30 cellular contexts compared by ENCODE assay signal in genomic region chr15:56227315-56227714, GRCh38.
"Had no signal": no experiment of that assay in that cellular context is flagged by ENCODE, and none has a peak within 500 bp of the region (broad histone marks: within the 10 kb centered on the region; RNA-seq: fewer than 3 reads in every experiment).

No MANE protein-coding gene starts in this region.

- H3K27me3 ChIP-seq: brain microvascular endothelial cell, esophagus muscularis mucosa, foreskin keratinocyte, gastrocnemius medialis, heart left ventricle had no signal

- ATAC-seq: activated CD8-positive, alpha-beta T cell treated with anti-CD3 and anti-CD28 coated beads for 36 hours; activated T-cell treated with anti-CD3 and anti-CD28 coated beads, Interleukin-2, amount 50 U/mL, for 4 hours; activated T-helper 17 cell treated with anti-CD3 and anti-CD28 coated beads, Interleukin-2, amount 50 U/mL, for 72 hours; effector memory CD8-positive, alpha-beta T cell; foreskin keratinocyte; gastrocnemius medialis; heart left ventricle had no signal

- H3K36me3 ChIP-seq: WERI-Rb-1 had no signal

- FAIRE-seq: astrocyte, bronchial epithelial cell, colon had no signal

- H3K4me3 ChIP-seq: esophagus muscularis mucosa, gastrocnemius medialis, heart left ventricle had no signal

- H3K27ac ChIP-seq: brain microvascular endothelial cell, esophagus muscularis mucosa, foreskin keratinocyte, gastrocnemius medialis, heart left ventricle, WERI-Rb-1 had no signal

- DNase-seq: activated CD4-positive, alpha-beta T cell treated with anti-CD3 and anti-CD28 coated beads for 1 hour; activated CD4-positive, alpha-beta T cell treated with anti-CD3 and anti-CD28 coated beads for 4 hours; activated CD4-positive, alpha-beta T cell treated with anti-CD3 and anti-CD28 coated beads, Interleukin-2, amount 10 ng/mL, durations not matched to agents 7 days and 5 days; activated CD4-positive, alpha-beta T cell treated with anti-CD3 and anti-CD28 coated beads, Interleukin-2, amount 50 U/mL, for 4 hours; activated CD8-positive, alpha-beta memory T cell treated with anti-CD3 and anti-CD28 coated beads for 24 hours; activated CD8-positive, alpha-beta T cell treated with anti-CD3 and anti-CD28 coated beads for 36 hours; activated effector memory CD4-positive, alpha-beta T cell treated with Interleukin-2 at 50 U/mL for 16 hours; activated gamma-delta T cell treated with Interleukin-2 at 50 U/mL for 16 hours; activated naive CD4-positive, alpha-beta T cell treated with anti-CD3 and anti-CD28 coated beads, Interleukin-2, amount 50 U/mL, for 16 hours; activated naive CD4-positive, alpha-beta T cell treated with Interleukin-2 at 50 U/mL for 16 hours; activated T-cell treated with anti-CD3 and anti-CD28 coated beads, Interleukin-2, amount 50 U/mL, for 4 hours; amniotic stem cell; anterior cingulate cortex; brain microvascular endothelial cell; cortex of kidney; dermis blood vessel endothelial cell; effector CD4-positive, alpha-beta T cell; effector memory CD8-positive, alpha-beta T cell; erythroblast; foreskin keratinocyte; gastrocnemius medialis; glutamatergic neuron; heart left ventricle; T1000; WERI-Rb-1 had no signal

- H3K4me1 ChIP-seq: foreskin keratinocyte, gastrocnemius medialis had no signal
